ENCODE assay signal across 1 cellular context in genomic region chr10:43377393-43377883, GRCh38.
A peak's percentile ranks its signal among the peaks of the same experiment; 100 is the strongest.
TF ChIP-seq lines count a peak whose summit lies in the region.

No MANE protein-coding gene starts in this region.

TF ChIP-seq in HepG2, 621 proteins besides CTCF, POLR2A, EP300 and RAD21 (continued from another document and continues in another):
- TF ChIP-seq AHDC1 (CRISPR knock-in tag; IDR thresholded peaks at IDR 0.05; ENCODE audit: borderline replicate concordance) (no peak), ISX (CRISPR knock-in tag; conservative IDR thresholded peaks at IDR 0.05) (no peak), TCF7L2 (IDR thresholded peaks at IDR 0.05; ENCODE audit: low read depth, low read length) (no peak), SOX6 (IDR thresholded peaks at IDR 0.05) (no peak), SOX6 (CRISPR knock-in tag; IDR thresholded peaks at IDR 0.05) (peak; percentile 58; the same call in 1 of the 2 replicates), SALL2 (CRISPR knock-in tag; IDR thresholded peaks at IDR 0.05) (peak; percentile 46; the same call in 1 of the 2 replicates), ZFAT (CRISPR knock-in tag; conservative IDR thresholded peaks at IDR 0.05) (no peak), ZIK1 (CRISPR knock-in tag; IDR thresholded peaks at IDR 0.05; ENCODE audit: borderline replicate concordance, low read depth) (no peak), RFXANK (CRISPR knock-in tag; IDR thresholded peaks at IDR 0.05) (no peak), ZBTB42 (CRISPR knock-in tag; IDR thresholded peaks at IDR 0.05) (no peak), SMAD1 (CRISPR knock-in tag; IDR thresholded peaks at IDR 0.05; ENCODE audit: borderline replicate concordance, low read depth) (no peak), RARA (CRISPR knock-in tag; IDR thresholded peaks at IDR 0.05) (no peak), MTF2 (CRISPR knock-in tag; IDR thresholded peaks at IDR 0.05; ENCODE audit: borderline replicate concordance) (no peak), TARDBP (CRISPR knock-in tag; IDR thresholded peaks at IDR 0.05) (no peak), ZNF224 (CRISPR knock-in tag; IDR thresholded peaks at IDR 0.05) (no peak), FOXP4 (CRISPR knock-in tag; IDR thresholded peaks at IDR 0.05) (no peak; the same call in 1 of the 2 replicates), MXD4 (CRISPR knock-in tag; IDR thresholded peaks at IDR 0.05) (no peak), ZC3H4 (CRISPR knock-in tag; IDR thresholded peaks at IDR 0.05; ENCODE audit: borderline replicate concordance) (no peak), PLSCR1 (CRISPR knock-in tag; IDR thresholded peaks at IDR 0.05; ENCODE audit: borderline replicate concordance) (no peak), HNF4G (IDR thresholded peaks at IDR 0.05; ENCODE audit: borderline replicate concordance, low read depth, low read length) (no peak), HNF4G (CRISPR knock-in tag; IDR thresholded peaks at IDR 0.05; ENCODE audit: borderline replicate concordance, low read depth) (no peak), SOX5 (CRISPR knock-in tag; IDR thresholded peaks at IDR 0.05; ENCODE audit: borderline replicate concordance) (no peak), DMAP1 (CRISPR knock-in tag; IDR thresholded peaks at IDR 0.05) (0 out of 2 replicates have a peak, but pooled peaks have one; percentile 36), ZNF569 (CRISPR knock-in tag; IDR thresholded peaks at IDR 0.05; ENCODE audit: borderline replicate concordance) (no peak), ZNF775 (CRISPR knock-in tag; IDR thresholded peaks at IDR 0.05; ENCODE audit: borderline replicate concordance) (no peak), NR2F6 (IDR thresholded peaks at IDR 0.05) (no peak), NR2F6 (CRISPR knock-in tag; IDR thresholded peaks at IDR 0.05) (peak; percentile 32; the same call in 1 of the 2 replicates), BRCA1 (CRISPR knock-in tag; IDR thresholded peaks at IDR 0.05) (no peak), EHMT2 (IDR thresholded peaks at IDR 0.05; ENCODE audit: borderline replicate concordance, low read depth, low read length) (no peak), TOPORS (CRISPR knock-in tag; IDR thresholded peaks at IDR 0.05) (no peak), ZBTB1 (CRISPR knock-in tag; IDR thresholded peaks at IDR 0.05; ENCODE audit: borderline replicate concordance) (no peak), ZNF549 (CRISPR knock-in tag; IDR thresholded peaks at IDR 0.05) (no peak), ATF7 (IDR thresholded peaks at IDR 0.05) (no peak), ATF7 (CRISPR knock-in tag; IDR thresholded peaks at IDR 0.05) (peak; percentile 45; the same call in 1 of the 2 replicates), ZNF768 (CRISPR knock-in tag; IDR thresholded peaks at IDR 0.05) (no peak), ZNF7 (CRISPR knock-in tag; IDR thresholded peaks at IDR 0.05) (no peak), KLF11 (CRISPR knock-in tag; IDR thresholded peaks at IDR 0.05) (no peak), ESRRA (CRISPR knock-in tag; IDR thresholded peaks at IDR 0.05; ENCODE audit: low read depth) (no peak), TBX3 (IDR thresholded peaks at IDR 0.05; ENCODE audit: borderline replicate concordance) (no peak), HINFP (CRISPR knock-in tag; IDR thresholded peaks at IDR 0.05; ENCODE audit: low read depth) (0 out of 2 replicates have a peak, but pooled peaks have one; percentile 26), ZNF883 (CRISPR knock-in tag; IDR thresholded peaks at IDR 0.05; ENCODE audit: not compliant biosample characterization) (no peak), MIER3 (CRISPR knock-in tag; IDR thresholded peaks at IDR 0.05; ENCODE audit: borderline replicate concordance) (no peak), ZMAT3 (CRISPR knock-in tag; conservative IDR thresholded peaks at IDR 0.05) (no peak), TBX2 (CRISPR knock-in tag; IDR thresholded peaks at IDR 0.05; ENCODE audit: borderline replicate concordance) (no peak; the same call in 1 of the 2 replicates), NONO (IDR thresholded peaks at IDR 0.05) (no peak), NONO (CRISPR knock-in tag; conservative IDR thresholded peaks at IDR 0.05) (no peak), SOX13 (IDR thresholded peaks at IDR 0.05) (no peak), SOX13 (CRISPR knock-in tag; conservative IDR thresholded peaks at IDR 0.05 in 1 of 2, IDR thresholded peaks at IDR 0.05 in 1 of 2) (no peak), ATAD3A (CRISPR knock-in tag; IDR thresholded peaks at IDR 0.05) (no peak)
- TF ChIP-seq, protein P1, sequence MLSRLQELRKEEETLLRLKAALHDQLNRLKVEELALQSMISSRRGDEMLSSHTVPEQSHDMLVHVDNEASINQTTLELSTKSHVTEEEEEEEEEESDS (CRISPR knock-in tag; IDR thresholded peaks at IDR 0.05; ENCODE audit: borderline replicate concordance), result no peak
- TF ChIP-seq, protein P2, sequence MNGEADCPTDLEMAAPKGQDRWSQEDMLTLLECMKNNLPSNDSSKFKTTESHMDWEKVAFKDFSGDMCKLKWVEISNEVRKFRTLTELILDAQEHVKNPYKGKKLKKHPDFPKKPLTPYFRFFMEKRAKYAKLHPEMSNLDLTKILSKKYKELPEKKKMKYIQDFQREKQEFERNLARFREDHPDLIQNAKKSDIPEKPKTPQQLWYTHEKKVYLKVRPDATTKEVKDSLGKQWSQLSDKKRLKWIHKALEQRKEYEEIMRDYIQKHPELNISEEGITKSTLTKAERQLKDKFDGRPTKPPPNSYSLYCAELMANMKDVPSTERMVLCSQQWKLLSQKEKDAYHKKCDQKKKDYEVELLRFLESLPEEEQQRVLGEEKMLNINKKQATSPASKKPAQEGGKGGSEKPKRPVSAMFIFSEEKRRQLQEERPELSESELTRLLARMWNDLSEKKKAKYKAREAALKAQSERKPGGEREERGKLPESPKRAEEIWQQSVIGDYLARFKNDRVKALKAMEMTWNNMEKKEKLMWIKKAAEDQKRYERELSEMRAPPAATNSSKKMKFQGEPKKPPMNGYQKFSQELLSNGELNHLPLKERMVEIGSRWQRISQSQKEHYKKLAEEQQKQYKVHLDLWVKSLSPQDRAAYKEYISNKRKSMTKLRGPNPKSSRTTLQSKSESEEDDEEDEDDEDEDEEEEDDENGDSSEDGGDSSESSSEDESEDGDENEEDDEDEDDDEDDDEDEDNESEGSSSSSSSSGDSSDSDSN (CRISPR knock-in tag; IDR thresholded peaks at IDR 0.05), result no peak; the same call in 1 of the 2 replicates
- TF ChIP-seq, protein P3, sequence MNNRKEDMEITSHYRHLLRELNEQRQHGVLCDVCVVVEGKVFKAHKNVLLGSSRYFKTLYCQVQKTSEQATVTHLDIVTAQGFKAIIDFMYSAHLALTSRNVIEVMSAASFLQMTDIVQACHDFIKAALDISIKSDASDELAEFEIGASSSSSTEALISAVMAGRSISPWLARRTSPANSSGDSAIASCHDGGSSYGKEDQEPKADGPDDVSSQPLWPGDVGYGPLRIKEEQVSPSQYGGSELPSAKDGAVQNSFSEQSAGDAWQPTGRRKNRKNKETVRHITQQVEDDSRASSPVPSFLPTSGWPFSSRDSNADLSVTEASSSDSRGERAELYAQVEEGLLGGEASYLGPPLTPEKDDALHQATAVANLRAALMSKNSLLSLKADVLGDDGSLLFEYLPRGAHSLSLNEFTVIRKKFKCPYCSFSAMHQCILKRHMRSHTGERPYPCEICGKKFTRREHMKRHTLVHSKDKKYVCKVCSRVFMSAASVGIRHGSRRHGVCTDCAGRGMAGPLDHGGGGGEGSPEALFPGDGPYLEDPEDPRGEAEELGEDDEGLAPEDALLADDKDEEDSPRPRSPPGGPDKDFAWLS (CRISPR knock-in tag; IDR thresholded peaks at IDR 0.05; ENCODE audit: borderline replicate concordance), result no peak
- TF ChIP-seq, protein P4, sequence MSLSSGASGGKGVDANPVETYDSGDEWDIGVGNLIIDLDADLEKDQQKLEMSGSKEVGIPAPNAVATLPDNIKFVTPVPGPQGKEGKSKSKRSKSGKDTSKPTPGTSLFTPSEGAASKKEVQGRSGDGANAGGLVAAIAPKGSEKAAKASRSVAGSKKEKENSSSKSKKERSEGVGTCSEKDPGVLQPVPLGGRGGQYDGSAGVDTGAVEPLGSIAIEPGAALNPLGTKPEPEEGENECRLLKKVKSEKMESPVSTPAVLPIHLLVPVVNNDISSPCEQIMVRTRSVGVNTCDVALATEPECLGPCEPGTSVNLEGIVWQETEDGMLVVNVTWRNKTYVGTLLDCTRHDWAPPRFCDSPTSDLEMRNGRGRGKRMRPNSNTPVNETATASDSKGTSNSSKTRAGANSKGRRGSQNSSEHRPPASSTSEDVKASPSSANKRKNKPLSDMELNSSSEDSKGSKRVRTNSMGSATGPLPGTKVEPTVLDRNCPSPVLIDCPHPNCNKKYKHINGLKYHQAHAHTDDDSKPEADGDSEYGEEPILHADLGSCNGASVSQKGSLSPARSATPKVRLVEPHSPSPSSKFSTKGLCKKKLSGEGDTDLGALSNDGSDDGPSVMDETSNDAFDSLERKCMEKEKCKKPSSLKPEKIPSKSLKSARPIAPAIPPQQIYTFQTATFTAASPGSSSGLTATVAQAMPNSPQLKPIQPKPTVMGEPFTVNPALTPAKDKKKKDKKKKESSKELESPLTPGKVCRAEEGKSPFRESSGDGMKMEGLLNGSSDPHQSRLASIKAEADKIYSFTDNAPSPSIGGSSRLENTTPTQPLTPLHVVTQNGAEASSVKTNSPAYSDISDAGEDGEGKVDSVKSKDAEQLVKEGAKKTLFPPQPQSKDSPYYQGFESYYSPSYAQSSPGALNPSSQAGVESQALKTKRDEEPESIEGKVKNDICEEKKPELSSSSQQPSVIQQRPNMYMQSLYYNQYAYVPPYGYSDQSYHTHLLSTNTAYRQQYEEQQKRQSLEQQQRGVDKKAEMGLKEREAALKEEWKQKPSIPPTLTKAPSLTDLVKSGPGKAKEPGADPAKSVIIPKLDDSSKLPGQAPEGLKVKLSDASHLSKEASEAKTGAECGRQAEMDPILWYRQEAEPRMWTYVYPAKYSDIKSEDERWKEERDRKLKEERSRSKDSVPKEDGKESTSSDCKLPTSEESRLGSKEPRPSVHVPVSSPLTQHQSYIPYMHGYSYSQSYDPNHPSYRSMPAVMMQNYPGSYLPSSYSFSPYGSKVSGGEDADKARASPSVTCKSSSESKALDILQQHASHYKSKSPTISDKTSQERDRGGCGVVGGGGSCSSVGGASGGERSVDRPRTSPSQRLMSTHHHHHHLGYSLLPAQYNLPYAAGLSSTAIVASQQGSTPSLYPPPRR (CRISPR knock-in tag; IDR thresholded peaks at IDR 0.05; ENCODE audit: borderline replicate concordance), result 0 out of 2 replicates have a peak, but pooled peaks have one; percentile 47
